Comparison of ENCODE assay signal across 9 cellular contexts in the genomic region with DNA sequence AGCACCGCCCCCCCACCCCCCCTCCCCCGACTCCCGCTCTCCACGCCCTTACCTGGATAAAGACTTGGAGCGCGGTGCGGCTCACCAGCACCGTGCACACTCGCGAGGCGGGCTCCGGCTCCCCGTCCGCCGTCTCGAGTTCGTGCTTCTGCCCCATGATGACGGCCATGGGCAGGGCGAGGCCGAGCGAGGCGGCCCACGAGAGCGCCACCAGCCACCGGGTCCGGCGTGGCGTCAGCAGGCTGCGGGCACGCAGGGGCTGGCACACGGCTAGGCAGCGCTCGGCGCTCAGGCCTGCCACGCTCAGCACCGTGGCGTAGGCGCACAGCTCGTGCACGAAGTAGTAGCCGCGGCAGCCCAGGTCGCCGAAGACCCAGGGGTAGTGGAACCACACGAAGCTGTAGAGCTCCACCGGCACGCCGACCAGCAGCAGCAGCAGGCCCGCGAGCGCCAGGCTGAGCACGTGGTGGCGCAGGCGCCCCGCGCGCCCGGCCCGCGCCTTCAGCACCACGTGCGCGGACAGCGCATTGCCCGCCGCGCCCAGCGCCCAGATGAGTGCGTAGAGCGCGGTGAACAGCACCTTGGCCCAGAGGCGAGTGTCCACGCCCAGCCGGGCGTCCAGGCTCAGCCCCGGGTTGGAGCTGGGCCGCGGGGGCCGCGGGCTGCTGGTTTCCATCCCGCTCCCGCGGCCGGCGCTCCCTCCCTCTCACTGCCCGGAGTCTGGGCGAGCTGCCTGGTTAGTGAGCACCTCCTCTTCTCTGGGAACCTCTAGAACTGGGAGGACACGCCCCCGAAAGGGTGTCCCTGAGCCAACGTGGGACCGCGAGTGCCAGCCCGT. TPM values are rescaled to one million over a fixed set of nuclear protein-coding genes. Genes with fewer than 3 reads are reported as not detected.
DNase-seq lines count a peak whose midpoint lies in the region; ATAC-seq and TF ChIP-seq lines count a peak whose summit lies in the region.
"Had no signal": no experiment of that assay in that cellular context is flagged by ENCODE, and none has a peak within 500 bp of the region (broad histone marks: within the 10 kb centered on the region; RNA-seq: fewer than 3 reads in every experiment).

A gene with protein sequence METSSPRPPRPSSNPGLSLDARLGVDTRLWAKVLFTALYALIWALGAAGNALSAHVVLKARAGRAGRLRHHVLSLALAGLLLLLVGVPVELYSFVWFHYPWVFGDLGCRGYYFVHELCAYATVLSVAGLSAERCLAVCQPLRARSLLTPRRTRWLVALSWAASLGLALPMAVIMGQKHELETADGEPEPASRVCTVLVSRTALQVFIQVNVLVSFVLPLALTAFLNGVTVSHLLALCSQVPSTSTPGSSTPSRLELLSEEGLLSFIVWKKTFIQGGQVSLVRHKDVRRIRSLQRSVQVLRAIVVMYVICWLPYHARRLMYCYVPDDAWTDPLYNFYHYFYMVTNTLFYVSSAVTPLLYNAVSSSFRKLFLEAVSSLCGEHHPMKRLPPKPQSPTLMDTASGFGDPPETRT (minus strand): TSS at position 742 of the 838 bp plus-strand sequence. CDS start 66 bp downstream, at position 676.

- 22 to 32% methylated on average over 93 of the region's 93 CpGs for WGBS in sigmoid colon, 2 donors

- ATAC-seq in GM21423 (IDR thresholded peaks at IDR 0.05; ENCODE audit: unreplicated experiment) (no peak), HG02798 (IDR thresholded peaks at IDR 0.05; ENCODE audit: poor library complexity, unreplicated experiment) (no peak)

- no peak for TF ChIP-seq CTCF in sigmoid colon (IDR thresholded peaks at IDR 0.05)

- intact Hi-C loops in sigmoid colon (cut with DNase I), result no loop called here

- peaks cover 0 to 12% (median 9%) of the 10 kb centered on the region in 4 donors for H3K4me1 ChIP-seq in sigmoid colon

- H3K36me3 ChIP-seq in MG63 (no peaks in the 10 kb centered on the region), sigmoid colon (no peaks in the 10 kb centered on the region)

- no peak for TF ChIP-seq EP300 in sigmoid colon (IDR thresholded peaks at IDR 0.05)

- no peak within 1 kb of the TSS for H3K4me3 ChIP-seq in MG63
- H3K4me3 ChIP-seq in sigmoid colon, result no peak within 1 kb of the TSS

- no peaks in the 10 kb centered on the region for H3K27me3 ChIP-seq in MG63
- H3K27me3 ChIP-seq in sigmoid colon, result peaks cover 0 to 19% (median 0%) of the 10 kb centered on the region in 3 donors

- no peak within 1 kb of the TSS for H3K27ac ChIP-seq in sigmoid colon

- H3K9me3 ChIP-seq in MG63 (no peaks in the 10 kb centered on the region), sigmoid colon (no peaks in the 10 kb centered on the region)

- no peak for TF ChIP-seq POLR2A in sigmoid colon (IDR thresholded peaks at IDR 0.05)

- peak; percentile 79 for DNase-seq in MG63
- peak; percentile 54 for DNase-seq in amniotic epithelial cell (ENCODE audit: low read depth)
- DNase-seq in hypothalamus (lab: John Stamatoyannopoulos, UW), result peak in 38 of 51 donors; percentile 40 to 87 (median 68)
- DNase-seq in sigmoid colon, result peak; percentile 65
- no peak for DNase-seq in NCI-H2107 (lab: John Stamatoyannopoulos, UW)
- DNase-seq in NCI-H526 treated with DMSO at 0.1 percent for 48 hours (lab: John Stamatoyannopoulos, UW), result no peak

RNA-seq across cellular contexts. Expression of the gene that starts here (rescaled TPM):
- total RNA-seq in MG63 (2014; rRNA removed; shearing (Covaris generic); ENCODE audit: low replicate concordance), result not detected in 2 replicates
- not detected for total RNA-seq in sigmoid colon
- under 1 TPM in 2 of 3 donors, not detected in 1; 0.04 to 0.60 TPM for polyA plus RNA-seq in sigmoid colon
- total RNA-seq: kidney epithelial cell had no signal

Comparison
In these comparisons a context has a peak if more than half of its experiments do, and no peak if none do; other contexts are left out.
1. Peak in DNase-seq in MG63; RNA of the gene not detected or under 1 TPM.
2. Peak in DNase-seq in sigmoid colon; RNA of the gene not detected or under 1 TPM.
3. DNase-seq: peak in amniotic epithelial cell (single experiment) and hypothalamus (38 of 51); none in NCI-H2107 (single experiment) and NCI-H526 treated with DMSO at 0.1 percent for 48 hours (single experiment).